In genomic region chr2:100646039-100646438, GRCh38 we compare ENCODE assay signal across 1 cellular context.
TF ChIP-seq lines count a peak whose summit lies in the region.

No MANE protein-coding gene starts in this region.

TF ChIP-seq in H1, 55 proteins besides CTCF, POLR2A, EP300 and RAD21:
- TF ChIP-seq GABPA (IDR thresholded peaks at IDR 0.05; ENCODE audit: borderline replicate concordance, insufficient read depth, low read length), result no peak
- TF ChIP-seq SIRT6 (IDR thresholded peaks at IDR 0.05; ENCODE audit: low read length), result no peak
- no peak for TF ChIP-seq BCL11A (IDR thresholded peaks at IDR 0.05; ENCODE audit: low read depth in 2 of 2, low read length in 2 of 2)
- TF ChIP-seq JUN (IDR thresholded peaks at IDR 0.05; ENCODE audit: low read depth, low read length), result no peak
- no peak for TF ChIP-seq USF2 (IDR thresholded peaks at IDR 0.05; ENCODE audit: low read length)
- TF ChIP-seq ASH2L (IDR thresholded peaks at IDR 0.05; ENCODE audit: low read length), result no peak
- no peak for TF ChIP-seq BACH1 (IDR thresholded peaks at IDR 0.05; ENCODE audit: low read length)
- TF ChIP-seq TAF1 (IDR thresholded peaks at IDR 0.05; ENCODE audit: low read depth, low read length), result no peak
- no peak for TF ChIP-seq SRF (IDR thresholded peaks at IDR 0.05; ENCODE audit: low read depth, low read length)
- TF ChIP-seq BRCA1 (IDR thresholded peaks at IDR 0.05; ENCODE audit: low read depth, low read length), result no peak
- TF ChIP-seq SP1 (IDR thresholded peaks at IDR 0.05; ENCODE audit: low read depth, low read length), result no peak
- no peak for TF ChIP-seq RNF2 (IDR thresholded peaks at IDR 0.05; ENCODE audit: borderline replicate concordance, low read depth, low read length, missing control alignments, poor library complexity, severe bottlenecking)
- TF ChIP-seq TCF12 (IDR thresholded peaks at IDR 0.05; ENCODE audit: low read depth, low read length), result no peak
- no peak for TF ChIP-seq CHD1 (IDR thresholded peaks at IDR 0.05; ENCODE audit: low read depth, low read length)
- TF ChIP-seq MAFK (IDR thresholded peaks at IDR 0.05; ENCODE audit: low read depth, low read length), result no peak
- TF ChIP-seq SIX5 (IDR thresholded peaks at IDR 0.05; ENCODE audit: low read depth, low read length), result no peak
- TF ChIP-seq TAF7 (optimal IDR thresholded peaks at IDR 0.05; ENCODE audit: borderline replicate concordance, low read depth, low read length), result no peak
- TF ChIP-seq CBX8 (IDR thresholded peaks at IDR 0.05; ENCODE audit: borderline replicate concordance, low read depth, low read length), result no peak
- TF ChIP-seq KDM1A (IDR thresholded peaks at IDR 0.05; ENCODE audit: borderline replicate concordance, low read length), result no peak
